Comparison of ENCODE assay signal across 8 cellular contexts in genomic region chr7:129434172-129434845, GRCh38. TPM values are rescaled to one million over a fixed set of nuclear protein-coding genes. Genes with fewer than 3 reads are reported as not detected.
DNase-seq lines count a peak whose midpoint lies in the region; ATAC-seq and TF ChIP-seq lines count a peak whose summit lies in the region.

TSS of gene STRIP2 (plus strand) at chr7:129434432. CDS start at chr7:129434473, 41 bp downstream.

- H3K9ac ChIP-seq in SK-N-SH = peak within 1 kb of the TSS; percentile 75

- no peaks in the 10 kb centered on the region for H4K20me1 ChIP-seq in SK-N-SH (ENCODE audit: insufficient read depth)

- POLR2A ChIA-PET in SK-N-SH (lab: Yijun Ruan, JAX) = interaction anchor here (0.6 to 1.7 kb wide), 4 partner anchors 8 to 613 kb away, joined by 3 to 4 read pairs (median 3); no protein-coding TSS in a partner anchor

- H3K36me3 Mint-ChIP-seq in activated naive CD4-positive, alpha-beta T cell treated with anti-CD3 and anti-CD28 coated beads, Interleukin-2, amount 10 ng/mL, durations not matched to agents 7 days and 5 days = no peaks in the 10 kb centered on the region
- peaks cover 7% of the 10 kb centered on the region for H3K36me3 Mint-ChIP-seq in osteocyte (ENCODE audit: unreplicated experiment)

- no peak; a peak in 1 of 4 replicates for TF ChIP-seq EP300 in SK-N-SH (IDR thresholded peaks at IDR 0.05; ENCODE audit: borderline replicate concordance in 1 of 2, low read depth in 1 of 2, low read length in 1 of 2)

- peak within 1 kb of the TSS; percentile 39 to 81; a peak in 3 of 4 replicates for H3K27ac ChIP-seq in SK-N-SH (ENCODE audit: low read depth in 2 of 2, low read length in 1 of 2)
- no peak within 1 kb of the TSS for H3K27ac ChIP-seq in thoracic aorta

- peak within 1 kb of the TSS; percentile 85 for H3K4me3 Mint-ChIP-seq in activated naive CD4-positive, alpha-beta T cell treated with anti-CD3 and anti-CD28 coated beads, Interleukin-2, amount 10 ng/mL, durations not matched to agents 7 days and 5 days
- H3K4me3 Mint-ChIP-seq in osteocyte (ENCODE audit: unreplicated experiment) = peak within 1 kb of the TSS; percentile 84

- H3K9me3 ChIP-seq in SK-N-SH (no peaks in the 10 kb centered on the region), thoracic aorta (no peaks in the 10 kb centered on the region)

- H3K27me3 ChIP-seq in SK-N-SH (ENCODE audit: insufficient read depth) (no peaks in the 10 kb centered on the region), thoracic aorta (replicated peaks; ENCODE audit: insufficient read depth) (no peaks in the 10 kb centered on the region)

- no peak for TF ChIP-seq RAD21 in SK-N-SH (IDR thresholded peaks at IDR 0.05; ENCODE audit: low read length)

- peak within 1 kb of the TSS; percentile 94 for H2AFZ ChIP-seq in SK-N-SH (ENCODE audit: low read depth)

- no peaks in the 10 kb centered on the region for H3K9me2 ChIP-seq in SK-N-SH

- DNase-seq in NCI-H1048 (lab: John Stamatoyannopoulos, UW) (peak; percentile 56), SK-N-SH (peak; percentile 97), glomerular visceral epithelial cell (ENCODE audit: extremely low spot score) (peak; percentile 89), osteocyte (ENCODE audit: extremely low spot score, unreplicated experiment) (peak; percentile 95), thoracic aorta (ENCODE audit: low spot score) (peak; percentile 74)
- DNase-seq in activated naive CD4-positive, alpha-beta T cell treated with anti-CD3 and anti-CD28 coated beads, Interleukin-2, amount 10 ng/mL, durations not matched to agents 7 days and 5 days = peak; percentile 96

- H3K36me3 ChIP-seq in SK-N-SH (replicated peaks in 1 of 2; ENCODE audit: control insufficient read depth in 1 of 2, insufficient read depth in 2 of 2, low read length in 1 of 2) = peaks cover 2 to 4% of the 10 kb centered on the region in 2 experiments
- no peaks in the 10 kb centered on the region for H3K36me3 ChIP-seq in thoracic aorta

- peak; percentile 45 for TF ChIP-seq POLR2A in GM10847 (IDR thresholded peaks at IDR 0.05; ENCODE audit: extremely low read depth, insufficient read length)

- no peaks in the 10 kb centered on the region for H3K9me3 Mint-ChIP-seq in activated naive CD4-positive, alpha-beta T cell treated with anti-CD3 and anti-CD28 coated beads, Interleukin-2, amount 10 ng/mL, durations not matched to agents 7 days and 5 days
- no peaks in the 10 kb centered on the region for H3K9me3 Mint-ChIP-seq in osteocyte (ENCODE audit: unreplicated experiment)

- H3K4me3 ChIP-seq in SK-N-SH (ENCODE audit: low read depth in 2 of 2, low read length in 1 of 2) (peak within 1 kb of the TSS; percentile 85 to 93), thoracic aorta (peak within 1 kb of the TSS; percentile 78)

- H3K27ac Mint-ChIP-seq in activated naive CD4-positive, alpha-beta T cell treated with anti-CD3 and anti-CD28 coated beads, Interleukin-2, amount 10 ng/mL, durations not matched to agents 7 days and 5 days = peak within 1 kb of the TSS; percentile 81
- no peak within 1 kb of the TSS for H3K27ac Mint-ChIP-seq in osteocyte (ENCODE audit: unreplicated experiment)

- no peaks in the 10 kb centered on the region for H3K79me2 ChIP-seq in SK-N-SH (ENCODE audit: insufficient read depth)

- CTCF ChIA-PET in SK-N-SH (lab: Yijun Ruan, JAX) = interaction anchor here (0.7 to 4.9 kb wide), 22 partner anchors 8 to 246 kb away, joined by 3 to 38 read pairs (median 4); partner anchors contain the start of gene SMO
- CTCF ChIA-PET in activated naive CD4-positive, alpha-beta T cell treated with anti-CD3 and anti-CD28 coated beads, Interleukin-2, amount 10 ng/mL, durations not matched to agents 7 days and 5 days (lab: Charles Lee) = interaction anchor here (0.9 to 2.4 kb wide), 8 partner anchors 9 to 90 kb away, joined by 3 to 16 read pairs (median 6); no protein-coding TSS in a partner anchor

- H3K4me2 ChIP-seq in SK-N-SH = peak within 1 kb of the TSS; percentile 95

- no peak for TF ChIP-seq CTCF in SK-N-SH (IDR thresholded peaks at IDR 0.05)
- no peak for TF ChIP-seq CTCF in osteocyte (IDR thresholded peaks at IDR 0.05)
- no peak for TF ChIP-seq CTCF in thoracic aorta (IDR thresholded peaks at IDR 0.05)

- ATAC-seq in HG02610 (IDR thresholded peaks at IDR 0.05; ENCODE audit: unreplicated experiment) (peak; percentile 99), thoracic aorta (ENCODE audit: insufficient number of reproducible peaks, low FRiP score, low read depth) (peak; percentile 92)

- peaks cover 14% of the 10 kb centered on the region for H3F3A ChIP-seq in SK-N-SH (replicated peaks; ENCODE audit: insufficient read depth)

- under 1% methylated on average over 38 of the region's 74 CpGs for WGBS in SK-N-SH (ENCODE audit: low lambda C conversion rate)

- H3K4me1 ChIP-seq in SK-N-SH (ENCODE audit: control insufficient read depth in 1 of 2, insufficient read depth in 2 of 2, low read depth in 1 of 2, low read length in 1 of 2) = peaks cover 9 to 15% of the 10 kb centered on the region in 2 experiments; a peak in 3 of 4 replicates
- H3K4me1 ChIP-seq in thoracic aorta (ENCODE audit: control insufficient read depth in 1 of 2, low read depth in 2 of 2) = peaks cover 0 to 13% of the 10 kb centered on the region in 2 donors

- H3K27me3 Mint-ChIP-seq in activated naive CD4-positive, alpha-beta T cell treated with anti-CD3 and anti-CD28 coated beads, Interleukin-2, amount 10 ng/mL, durations not matched to agents 7 days and 5 days = peaks cover 6% of the 10 kb centered on the region
- peaks cover 16% of the 10 kb centered on the region for H3K27me3 Mint-ChIP-seq in osteocyte (ENCODE audit: unreplicated experiment)

- peaks cover 39% of the 10 kb centered on the region for H3K4me1 Mint-ChIP-seq in activated naive CD4-positive, alpha-beta T cell treated with anti-CD3 and anti-CD28 coated beads, Interleukin-2, amount 10 ng/mL, durations not matched to agents 7 days and 5 days
- H3K4me1 Mint-ChIP-seq in osteocyte (ENCODE audit: unreplicated experiment) = peaks cover 8% of the 10 kb centered on the region

TF ChIP-seq in SK-N-SH, 30 proteins besides CTCF, POLR2A, EP300 and RAD21 (continues in another document):
- TF ChIP-seq SMC3 (IDR thresholded peaks at IDR 0.05; ENCODE audit: low read depth, low read length) (0 out of 2 replicates have a peak, but pooled peaks have one; percentile 8), IRF3 (IDR thresholded peaks at IDR 0.05; ENCODE audit: low read depth, low read length) (peak; percentile 51), FOSL2 (IDR thresholded peaks at IDR 0.05; ENCODE audit: borderline replicate concordance, low read depth) (no peak), GATA2 (CRISPR knock-in tag; IDR thresholded peaks at IDR 0.05) (no peak; the same call in 1 of the 2 replicates), CHD2 (IDR thresholded peaks at IDR 0.05; ENCODE audit: low read length, partially characterized antibody) (no peak), MAX (IDR thresholded peaks at IDR 0.05; ENCODE audit: low read depth) (peak; percentile 46; the same call in 1 of the 2 replicates), GABPA (IDR thresholded peaks at IDR 0.05; ENCODE audit: low read depth) (no peak), FOXM1 (IDR thresholded peaks at IDR 0.05; ENCODE audit: low read depth) (no peak), NRF1 (IDR thresholded peaks at IDR 0.05; ENCODE audit: low read depth, low read length) (no peak), REST (IDR thresholded peaks at IDR 0.05; ENCODE audit: low read depth, low read length) (peak; percentile 69), RCOR1 (IDR thresholded peaks at IDR 0.05; ENCODE audit: low read length) (no peak), ELF1 (IDR thresholded peaks at IDR 0.05) (no peak), MEF2A (IDR thresholded peaks at IDR 0.05; ENCODE audit: borderline replicate concordance, low read depth) (no peak), YY1 (IDR thresholded peaks at IDR 0.05; ENCODE audit: low read depth) (peak; percentile 40), TCF12 (IDR thresholded peaks at IDR 0.05) (no peak)

RNA-seq across cellular contexts. Expression of gene STRIP2, which starts in this region (rescaled TPM):
- 4.9 and 6.9 TPM in 2 replicates for polyA plus RNA-seq in SK-N-SH (2012; rRNA removed)
- 2.6 and 3.5 TPM in 2 replicates for polyA plus RNA-seq in SK-N-SH (2012; cell fraction: cytosol; rRNA removed)
- 17.6 and 24.1 TPM in 2 replicates for polyA plus RNA-seq in SK-N-SH (2012; cell fraction: nucleus; rRNA removed)
- 0.73 and 0.81 TPM in 2 replicates for total RNA-seq in osteocyte
- total RNA-seq in thoracic aorta = 1 to 10 TPM in 1 of 2 donors, not detected in 1; 1.1 TPM

Comparison
In these comparisons a context has a peak if more than half of its experiments do, and no peak if none do; other contexts are left out.
1. Peak in DNase-seq in osteocyte; RNA of the gene not detected or under 1 TPM.
2. H3K27ac ChIP-seq: peak in SK-N-SH (2 of 2); none in thoracic aorta (0 of 2).
3. Peak in every context shown above with its lines, with median percentiles within 50 percentile points of each other: DNase-seq.